ENCODE assay signal across 24 cellular contexts in the genomic region with DNA sequence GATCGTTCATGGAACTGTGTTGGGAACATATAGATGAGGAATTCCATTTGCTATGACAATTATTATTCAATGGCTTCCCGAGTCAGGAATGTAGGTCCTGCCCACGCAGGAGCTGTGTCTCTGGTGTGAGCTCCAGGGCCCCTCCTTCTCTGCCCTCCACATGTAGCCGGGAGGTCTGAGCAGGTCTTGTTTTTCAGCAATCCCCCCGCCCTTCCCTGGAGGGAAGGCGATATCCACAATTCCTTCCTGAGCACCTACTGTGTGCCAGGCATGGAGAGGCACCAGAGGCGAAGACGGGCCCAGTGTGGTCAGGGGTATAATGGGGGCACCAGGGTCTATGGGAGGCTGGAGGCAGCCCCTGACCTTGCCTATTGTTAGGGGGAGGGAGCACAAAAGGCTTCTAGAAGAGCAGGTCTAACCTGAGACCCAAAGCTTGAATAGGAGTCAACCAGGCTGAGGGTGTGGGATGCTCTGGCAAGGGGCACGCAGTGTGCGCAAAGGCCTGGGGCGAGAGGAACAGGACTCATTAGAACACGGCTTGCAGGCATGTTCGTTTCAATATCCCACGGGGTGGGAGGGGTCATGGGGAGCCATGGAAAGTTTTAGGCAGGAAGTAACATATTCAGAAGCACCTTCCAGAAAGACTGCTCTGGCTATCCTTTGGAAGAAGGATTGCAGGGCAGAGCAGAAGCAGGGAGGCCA.
DNase-seq lines count a peak whose midpoint lies in the region; ATAC-seq, FAIRE-seq and TF ChIP-seq lines count a peak whose summit lies in the region.
"Had no signal": no experiment of that assay in that cellular context is flagged by ENCODE, and none has a peak within 500 bp of the region (broad histone marks: within the 10 kb centered on the region; RNA-seq: fewer than 3 reads in every experiment).

No MANE protein-coding gene starts in this region.

- no peak for DNase-seq in stimulated activated naive CD8-positive, alpha-beta T cell treated with anti-CD3 and anti-CD28 coated beads, Interleukin-15, Interleukin-2, amounts not matched to agents 100 U/mL and 50 U/mL, for 24 hours
- DNase-seq in fibroblast of lung (ENCODE audit: low read depth in 2 of 2) (peak in 1 of 2 donors; percentile 61), osteocyte (ENCODE audit: extremely low spot score, unreplicated experiment) (no peak), GM12892 (ENCODE audit: insufficient read length) (no peak), HCEC 1CT (no peak), NCI-H526 (lab: John Stamatoyannopoulos, UW) (no peak)
- DNase-seq: activated CD4-positive, alpha-beta T cell treated with anti-CD3 and anti-CD28 coated beads, Interleukin-2, amount 50 U/mL, for 48 hours; activated naive CD4-positive, alpha-beta T cell; erythroblast; left colon; mesendoderm; NCI-H1105 treated with DMSO at 0.1 percent for 48 hours; NCI-H510A treated with DMSO at 0.1 percent for 48 hours; stimulated activated CD4-positive, alpha-beta T cell treated with anti-CD3 and anti-CD28 coated beads, Interleukin-4, amount 100 ng/mL, for 1 hour had no signal

- peak overlapping the region; percentile 57 for H3K27ac Mint-ChIP-seq in stimulated activated naive CD8-positive, alpha-beta T cell treated with anti-CD3 and anti-CD28 coated beads, Interleukin-15, Interleukin-2, amounts not matched to agents 100 ng/mL and 50 ng/mL, for 24 hours
- H3K27ac Mint-ChIP-seq in osteocyte (ENCODE audit: unreplicated experiment) = peak overlapping the region; percentile 69
- H3K27ac Mint-ChIP-seq: natural killer cell treated with Interleukin-12 subunit alpha and Interleukin-12 subunit beta and Interleukin-15 and Interleukin-18, amount 100 ng/mL, for 72 hours had no signal

- H3K27me3 Mint-ChIP-seq in stimulated activated naive CD8-positive, alpha-beta T cell treated with anti-CD3 and anti-CD28 coated beads, Interleukin-15, Interleukin-2, amounts not matched to agents 100 ng/mL and 50 ng/mL, for 24 hours = no peaks in the 10 kb centered on the region
- no peaks in the 10 kb centered on the region for H3K27me3 Mint-ChIP-seq in osteocyte (ENCODE audit: unreplicated experiment)

- ATAC-seq in stimulated activated naive CD8-positive, alpha-beta T cell treated with anti-CD3 and anti-CD28 coated beads, Interleukin-15, Interleukin-2, amounts not matched to agents 100 U/mL and 50 U/mL, for 24 hours = no peak
- ATAC-seq in GM18505 (IDR thresholded peaks at IDR 0.05; ENCODE audit: unreplicated experiment) = no peak
- ATAC-seq: gastroesophageal sphincter; left colon; natural killer cell treated with Interleukin-12 subunit alpha and Interleukin-12 subunit beta and Interleukin-15 and Interleukin-18, amount 100 ng/mL, for 72 hours; psoas muscle had no signal

- H3K4me1 ChIP-seq in fibroblast of lung (ENCODE audit: control insufficient read depth, extremely low read depth, insufficient read depth, low read length) = peaks cover 14% of the 10 kb centered on the region

- no peaks in the 10 kb centered on the region for H3K79me2 ChIP-seq in fibroblast of lung (ENCODE audit: control insufficient read depth, insufficient read depth, low read length)

- H3K4me1 Mint-ChIP-seq in stimulated activated naive CD8-positive, alpha-beta T cell treated with anti-CD3 and anti-CD28 coated beads, Interleukin-15, Interleukin-2, amounts not matched to agents 100 ng/mL and 50 ng/mL, for 24 hours (ENCODE audit: low read depth) = peaks cover 31% of the 10 kb centered on the region
- peaks cover 65% of the 10 kb centered on the region for H3K4me1 Mint-ChIP-seq in osteocyte (ENCODE audit: unreplicated experiment)

- H3K9ac ChIP-seq in fibroblast of lung (ENCODE audit: insufficient read depth, low read length) = no peak overlapping the region

- H3K27ac ChIP-seq in fibroblast of lung (ENCODE audit: insufficient read depth, low read length) = no peak overlapping the region
- H3K27ac ChIP-seq: psoas muscle had no signal

- H2AFZ ChIP-seq in fibroblast of lung (ENCODE audit: low read length) = no peak overlapping the region

- TF ChIP-seq POLR2A in GM12892 (IDR thresholded peaks at IDR 0.05; ENCODE audit: low read depth, low read length) (no peak), GM18505 (IDR thresholded peaks at IDR 0.05; ENCODE audit: borderline replicate concordance, extremely low read depth, insufficient read depth, insufficient read length) (no peak)

- H3K36me3 Mint-ChIP-seq in stimulated activated naive CD8-positive, alpha-beta T cell treated with anti-CD3 and anti-CD28 coated beads, Interleukin-15, Interleukin-2, amounts not matched to agents 100 ng/mL and 50 ng/mL, for 24 hours (ENCODE audit: low read depth) = no peaks in the 10 kb centered on the region
- no peaks in the 10 kb centered on the region for H3K36me3 Mint-ChIP-seq in osteocyte (ENCODE audit: unreplicated experiment)
- H3K36me3 Mint-ChIP-seq: CD14-positive monocyte; natural killer cell treated with Interleukin-12 subunit alpha and Interleukin-12 subunit beta and Interleukin-15 and Interleukin-18, amount 100 ng/mL, for 72 hours had no signal

- H3K9me3 ChIP-seq in fibroblast of lung (ENCODE audit: control insufficient read depth, insufficient read depth, low read depth, low read length) = no peaks in the 10 kb centered on the region
- H3K9me3 ChIP-seq: gastroesophageal sphincter, psoas muscle had no signal

- no peaks in the 10 kb centered on the region for H3K9me3 Mint-ChIP-seq in stimulated activated naive CD8-positive, alpha-beta T cell treated with anti-CD3 and anti-CD28 coated beads, Interleukin-15, Interleukin-2, amounts not matched to agents 100 ng/mL and 50 ng/mL, for 24 hours
- no peaks in the 10 kb centered on the region for H3K9me3 Mint-ChIP-seq in osteocyte (ENCODE audit: unreplicated experiment)
- H3K9me3 Mint-ChIP-seq: central memory CD8-positive, alpha-beta T cell; natural killer cell treated with Interleukin-12 subunit alpha and Interleukin-12 subunit beta and Interleukin-15 and Interleukin-18, amount 100 ng/mL, for 72 hours had no signal

- TF ChIP-seq CTCF in fibroblast of lung (conservative IDR thresholded peaks at IDR 0.05 in 1 of 2, IDR thresholded peaks at IDR 0.05 in 1 of 2; ENCODE audit: low read depth in 1 of 2, low read length in 2 of 2) (no peak), osteocyte (IDR thresholded peaks at IDR 0.05) (no peak)

- H3K27me3 ChIP-seq in fibroblast of lung (ENCODE audit: control insufficient read depth, insufficient read depth, low read length) = no peaks in the 10 kb centered on the region
- H3K27me3 ChIP-seq: gastroesophageal sphincter had no signal

- H3K4me3 Mint-ChIP-seq in stimulated activated naive CD8-positive, alpha-beta T cell treated with anti-CD3 and anti-CD28 coated beads, Interleukin-15, Interleukin-2, amounts not matched to agents 100 ng/mL and 50 ng/mL, for 24 hours = no peak overlapping the region
- H3K4me3 Mint-ChIP-seq in osteocyte (ENCODE audit: unreplicated experiment) = no peak overlapping the region
- H3K4me3 Mint-ChIP-seq: CD14-positive monocyte; central memory CD8-positive, alpha-beta T cell; natural killer cell treated with Interleukin-12 subunit alpha and Interleukin-12 subunit beta and Interleukin-15 and Interleukin-18, amount 100 ng/mL, for 72 hours had no signal

- H4K20me1 ChIP-seq in fibroblast of lung (ENCODE audit: control insufficient read depth, extremely low read depth, insufficient read depth, low read length) = no peaks in the 10 kb centered on the region

- H3K36me3 ChIP-seq in fibroblast of lung (ENCODE audit: control insufficient read depth, insufficient read depth, low read length) = no peaks in the 10 kb centered on the region
- H3K36me3 ChIP-seq: gastroesophageal sphincter, WERI-Rb-1 had no signal

- FAIRE-seq in GM12892 (lab: Jason Lieb, UNC) = no peak
- FAIRE-seq: HTR-8/SVneo had no signal

- peak overlapping the region; percentile 40 for H3K4me2 ChIP-seq in fibroblast of lung (ENCODE audit: extremely low read depth, insufficient read depth, low read length)

- H3K4me3 ChIP-seq in fibroblast of lung (replicated peaks in 1 of 4; ENCODE audit: control extremely low read depth in 1 of 4, insufficient read depth in 1 of 4, low read depth in 3 of 4, low read length in 4 of 4) = no peak overlapping the region
- H3K4me3 ChIP-seq: gastroesophageal sphincter, psoas muscle, skin epidermis had no signal
